In the genomic region with DNA sequence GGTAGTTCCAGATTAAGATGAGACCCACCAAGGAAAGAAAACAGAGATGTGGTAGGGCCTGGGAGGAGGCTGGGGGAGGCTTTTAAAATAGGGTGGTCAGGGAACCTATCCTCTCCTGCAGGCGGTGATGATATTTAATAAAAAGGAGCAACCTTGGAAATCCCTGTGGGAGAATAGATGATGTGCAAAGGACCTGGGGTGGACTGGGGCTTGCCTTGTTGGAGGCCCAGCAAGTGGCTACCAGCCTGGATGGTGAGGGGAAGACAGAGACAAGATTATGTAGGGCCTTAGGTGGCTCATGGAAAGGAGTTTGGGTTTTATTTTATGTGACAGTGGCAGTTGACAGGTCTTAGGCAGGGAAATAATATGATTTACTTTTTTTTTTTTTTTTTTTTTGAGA, we compare ENCODE assay signal across 8 cellular contexts. TPM values are rescaled to one million over a fixed set of nuclear protein-coding genes. Genes with fewer than 3 reads are reported as not detected.
DNase-seq lines count a peak whose midpoint lies in the region; ATAC-seq and TF ChIP-seq lines count a peak whose summit lies in the region.

No MANE protein-coding gene starts in this region.

- WGBS in adipose tissue, 3 donors: 95 to 100% (median 100%) methylated on average over 1 of the region's 1 CpG

- peaks cover 7 to 10% of the 10 kb centered on the region in 2 donors for H3K36me3 Mint-ChIP-seq in naive B cell

- peaks cover 0 to 4% (median 0%) of the 10 kb centered on the region in 7 donors for H3K9me3 Mint-ChIP-seq in naive B cell

- ATAC-seq in naive B cell (ENCODE audit: low read depth in 2 of 2) (no peak), HG03378 (IDR thresholded peaks at IDR 0.05; ENCODE audit: unreplicated experiment) (no peak), HG03196 (IDR thresholded peaks at IDR 0.05; ENCODE audit: unreplicated experiment) (no peak)

- H3K4me1 Mint-ChIP-seq in naive B cell: peaks cover 48 to 68% (median 54%) of the 10 kb centered on the region in 3 donors

- DNase-seq in HFF-Myc (ENCODE audit: extremely low read depth, low read depth) (no peak), naive B cell (no peak), NCI-H1092 treated with DMSO at 0.1 percent for 48 hours (lab: John Stamatoyannopoulos, UW) (no peak)
- DNase-seq in effector CD4-positive, alpha-beta T cell: no peak

- H3K27me3 Mint-ChIP-seq in naive B cell: peaks cover 0 to 11% (median 0%) of the 10 kb centered on the region in 3 donors

- peak overlapping the region in 7 of 8 donors; percentile 10 to 95 (median 41) for H3K4me3 Mint-ChIP-seq in naive B cell

- peak overlapping the region; percentile 96 for H3K27ac ChIP-seq in 22Rv1
- peak overlapping the region; percentile 58 for H3K27ac ChIP-seq in adipose tissue (ENCODE audit: low read depth, low read length)

- TF ChIP-seq CTCF in 22Rv1 (IDR thresholded peaks at IDR 0.05): no peak
- TF ChIP-seq CTCF in HFF-Myc (IDR thresholded peaks at IDR 0.05; ENCODE audit: low read depth, low read length, missing control alignments): no peak

- peak overlapping the region; percentile 95 to 100 (median 99) for H3K27ac Mint-ChIP-seq in naive B cell

- peak overlapping the region; percentile 79 for H3K4me3 ChIP-seq in HFF-Myc (replicated peaks; ENCODE audit: low read depth, low read length)

RNA-seq across cellular contexts. Expression of a gene that starts 1.8 kb away (rescaled TPM):
- polyA plus RNA-seq in adipose tissue: 10 to 100 TPM; 19.1 to 29.3 (median 24.3) TPM
- 10 to 100 TPM in 5 of 6 donors, 1 to 10 TPM in 1; 8.8 to 15.9 (median 12.5) TPM for polyA plus RNA-seq in naive B cell (ENCODE audit: low read depth in 6 of 6)
